8 cellular contexts compared by ENCODE assay signal in the genomic region with DNA sequence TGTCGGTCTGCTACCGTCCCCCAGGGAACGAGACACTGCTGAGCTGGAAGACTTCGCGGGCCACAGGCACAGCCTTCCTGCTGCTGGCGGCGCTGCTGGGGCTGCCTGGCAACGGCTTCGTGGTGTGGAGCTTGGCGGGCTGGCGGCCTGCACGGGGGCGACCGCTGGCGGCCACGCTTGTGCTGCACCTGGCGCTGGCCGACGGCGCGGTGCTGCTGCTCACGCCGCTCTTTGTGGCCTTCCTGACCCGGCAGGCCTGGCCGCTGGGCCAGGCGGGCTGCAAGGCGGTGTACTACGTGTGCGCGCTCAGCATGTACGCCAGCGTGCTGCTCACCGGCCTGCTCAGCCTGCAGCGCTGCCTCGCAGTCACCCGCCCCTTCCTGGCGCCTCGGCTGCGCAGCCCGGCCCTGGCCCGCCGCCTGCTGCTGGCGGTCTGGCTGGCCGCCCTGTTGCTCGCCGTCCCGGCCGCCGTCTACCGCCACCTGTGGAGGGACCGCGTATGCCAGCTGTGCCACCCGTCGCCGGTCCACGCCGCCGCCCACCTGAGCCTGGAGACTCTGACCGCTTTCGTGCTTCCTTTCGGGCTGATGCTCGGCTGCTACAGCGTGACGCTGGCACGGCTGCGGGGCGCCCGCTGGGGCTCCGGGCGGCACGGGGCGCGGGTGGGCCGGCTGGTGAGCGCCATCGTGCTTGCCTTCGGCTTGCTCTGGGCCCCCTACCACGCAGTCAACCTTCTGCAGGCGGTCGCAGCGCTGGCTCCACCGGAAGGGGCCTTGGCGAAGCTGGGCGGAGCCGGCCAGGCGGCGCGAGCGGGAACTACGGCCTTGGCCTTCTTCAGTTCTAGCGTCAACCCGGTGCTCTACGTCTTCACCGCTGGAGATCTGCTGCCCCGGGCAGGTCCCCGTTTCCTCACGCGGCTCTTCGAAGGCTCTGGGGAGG. TPM values are rescaled to one million over a fixed set of nuclear protein-coding genes. Genes with fewer than 3 reads are reported as not detected.
DNase-seq lines count a peak whose midpoint lies in the region; ATAC-seq, FAIRE-seq and TF ChIP-seq lines count a peak whose summit lies in the region.

A gene with protein sequence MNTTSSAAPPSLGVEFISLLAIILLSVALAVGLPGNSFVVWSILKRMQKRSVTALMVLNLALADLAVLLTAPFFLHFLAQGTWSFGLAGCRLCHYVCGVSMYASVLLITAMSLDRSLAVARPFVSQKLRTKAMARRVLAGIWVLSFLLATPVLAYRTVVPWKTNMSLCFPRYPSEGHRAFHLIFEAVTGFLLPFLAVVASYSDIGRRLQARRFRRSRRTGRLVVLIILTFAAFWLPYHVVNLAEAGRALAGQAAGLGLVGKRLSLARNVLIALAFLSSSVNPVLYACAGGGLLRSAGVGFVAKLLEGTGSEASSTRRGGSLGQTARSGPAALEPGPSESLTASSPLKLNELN (plus strand): TSS at position 837 of the 939 bp plus-strand sequence. CDS start 4,150 bp downstream, outside the sequence.

- SMC1A ChIA-PET in GM12878 (lab: Charles Lee; ENCODE audit: uncharacterized antibody, unreplicated experiment): interaction anchor here (0.6 to 1.6 kb wide), 8 partner anchors 8 to 120 kb away, joined by 3 to 7 read pairs (median 3); a partner anchor contains a TSS

- 2% methylated on average over 96 of the region's 99 CpGs for WGBS in GM12878 (ENCODE audit: insufficient coverage, insufficient replicate concordance, low lambda C conversion rate, missing lambda C conversion rate)

- FAIRE-seq in GM12878 (lab: Jason Lieb, UNC) (peak; percentile 49), kidney (lab: Jason Lieb, UNC) (no peak)

- TF ChIP-seq EP300 in GM12878 (IDR thresholded peaks at IDR 0.05; ENCODE audit: borderline replicate concordance in 1 of 2, control insufficient read depth in 1 of 2, low read depth in 2 of 2, low read length in 2 of 2): no peak

- intact Hi-C loops in GM12878 (cut with micrococcal nuclease; ENCODE audit: unreplicated experiment): no loop called here
- intact Hi-C loops in kidney (cut with DNase I): no loop called here

- no peaks in the 10 kb centered on the region for H3K9me3 ChIP-seq in GM12878 (replicated peaks; ENCODE audit: control insufficient read depth, insufficient read depth, low read length)
- no peaks in the 10 kb centered on the region for H3K9me3 ChIP-seq in kidney (ENCODE audit: control insufficient read depth in 1 of 2, low read length in 2 of 2)

- in situ Hi-C loops in GM12878 (cut with MboI): no loop called here

- TF ChIP-seq CTCF in AG10803 (conservative IDR thresholded peaks at IDR 0.05; ENCODE audit: low read length) (no peak; the same call in 1 of the 2 replicates), GM12878 (IDR thresholded peaks at IDR 0.05 in 2 of 3, conservative IDR thresholded peaks at IDR 0.05 in 1 of 3; ENCODE audit: control insufficient read depth in 2 of 3, extremely low read depth in 1 of 3, insufficient read depth in 1 of 3, low read depth in 3 of 3, low read length in 3 of 3) (peak; percentile 10 to 40 (median 29); a peak in 3 of 6 replicates), kidney (IDR thresholded peaks at IDR 0.05; ENCODE audit: borderline replicate concordance, extremely low read depth, insufficient read depth) (peak; percentile 7)

- no peaks in the 10 kb centered on the region for H4K20me1 ChIP-seq in GM12878 (ENCODE audit: control insufficient read depth, insufficient read depth)

- H3K9ac ChIP-seq in GM12878 (ENCODE audit: control insufficient read depth, insufficient read depth, low read length): no peak within 1 kb of the TSS; the same call in 1 of the 2 replicates
- peak within 1 kb of the TSS in 1 of 2 donors; percentile 30 for H3K9ac ChIP-seq in kidney (ENCODE audit: low read length in 2 of 2)

- ATAC-seq in GM19023 (IDR thresholded peaks at IDR 0.05; ENCODE audit: unreplicated experiment): peak; percentile 69
- peak; percentile 53 for ATAC-seq in HG03196 (IDR thresholded peaks at IDR 0.05; ENCODE audit: unreplicated experiment)
- peak; percentile 75 for ATAC-seq in GM12878

- POLR2A ChIA-PET in GM12878 (lab: Charles Lee): interaction anchor here (0.6 to 1.2 kb wide), 4 partner anchors 15 to 121 kb away, joined by 3 read pairs; a partner anchor contains a TSS

- H3K4me1 ChIP-seq in GM12878 (ENCODE audit: control insufficient read depth, insufficient read depth, low read length) (peaks cover 37% of the 10 kb centered on the region), kidney (ENCODE audit: control insufficient read depth in 1 of 2, insufficient read depth in 1 of 2, low read depth in 1 of 2, low read length in 2 of 2) (peaks cover 38 to 46% of the 10 kb centered on the region in 2 donors)

- H3K4me2 ChIP-seq in GM12878 (ENCODE audit: control insufficient read depth, insufficient read depth): peak within 1 kb of the TSS; percentile 76

- H3K27ac ChIP-seq in GM12878 (ENCODE audit: control insufficient read depth, insufficient read depth) (peak within 1 kb of the TSS; percentile 45; the same call in 1 of the 2 replicates), kidney (ENCODE audit: low read depth in 2 of 2, low read length in 2 of 2) (peak within 1 kb of the TSS; percentile 68 to 72)

- no peak for TF ChIP-seq RAD21 in GM12878 (IDR thresholded peaks at IDR 0.05; ENCODE audit: insufficient read depth, low read depth, low read length)

- H3K4me3 ChIP-seq in AG10803 (ENCODE audit: low read length) (peak within 1 kb of the TSS; percentile 29), GM12878 (peak within 1 kb of the TSS; percentile 47), kidney (ENCODE audit: low read length in 2 of 2) (peak within 1 kb of the TSS; percentile 18 to 49)

- CTCF ChIA-PET in GM12878 (lab: Yijun Ruan, JAX): interaction anchor here (0.7 to 7.9 kb wide), 18 partner anchors 8 to 255 kb away, joined by 3 to 149 read pairs (median 4); a partner anchor contains a TSS

- H3K79me2 ChIP-seq in GM12878 (ENCODE audit: control insufficient read depth, insufficient read depth, low read length): no peaks in the 10 kb centered on the region

- H2AFZ ChIP-seq in GM12878 (ENCODE audit: control insufficient read depth, low read depth, low read length): peak within 1 kb of the TSS; percentile 48

- no TSS peak for BruUV-seq in GM12878 (replicated peaks; lab: Mats Ljungman, UMichigan)

- peak; percentile 71 for DNase-seq in AG10803 (ENCODE audit: low read depth)
- DNase-seq in T-helper 2 cell: peak; percentile 38 to 87 (median 59)
- DNase-seq in GM12878 (ENCODE audit: low read depth, low spot score): no peak
- peak; percentile 94 for DNase-seq in kidney
- DNase-seq in stimulated activated CD4-positive, alpha-beta T cell treated with anti-CD3 and anti-CD28 coated beads, Interleukin-2, amount 100 ng/mL, for 4 hours (ENCODE audit: low read depth): peak; percentile 40
- DNase-seq in NCI-H226: no peak

- peaks cover 5 to 9% of the 10 kb centered on the region in 2 experiments; a peak in 3 of 4 replicates for H3K36me3 ChIP-seq in GM12878 (ENCODE audit: control insufficient read depth in 2 of 2, insufficient read depth in 2 of 2, low read length in 1 of 2)
- peaks cover 7 to 10% of the 10 kb centered on the region in 2 donors for H3K36me3 ChIP-seq in kidney (ENCODE audit: control insufficient read depth in 1 of 2, insufficient read depth in 2 of 2, low read length in 2 of 2)

- TF ChIP-seq POLR2A in GM12878 (IDR thresholded peaks at IDR 0.05; ENCODE audit: low read depth, low read length): peak; percentile 54; the same call in 1 of the 2 replicates

- RAD21 ChIA-PET in GM12878 (lab: Charles Lee; ENCODE audit: unreplicated experiment): interaction anchor here (0.6 to 1.9 kb wide), 8 partner anchors 14 to 121 kb away, joined by 3 to 9 read pairs (median 3); a partner anchor contains a TSS

- no peaks in the 10 kb centered on the region for H3K27me3 ChIP-seq in GM12878 (replicated peaks in 1 of 2; ENCODE audit: control insufficient read depth in 2 of 2, insufficient read depth in 2 of 2, low read length in 1 of 2)

TF ChIP-seq in GM12878, 131 proteins besides CTCF, POLR2A, EP300 and RAD21 (continues in another document):
- TF ChIP-seq IRF4 (IDR thresholded peaks at IDR 0.05; ENCODE audit: low read depth, low read length) (no peak), SMARCA5 (IDR thresholded peaks at IDR 0.05) (no peak), TCF3 (IDR thresholded peaks at IDR 0.05; ENCODE audit: borderline replicate concordance, insufficient read depth, low read depth, low read length) (peak; percentile 68; the same call in 1 of the 2 replicates), MYC (IDR thresholded peaks at IDR 0.05; ENCODE audit: insufficient read depth, insufficient read length, insufficient replicate concordance, low read length, severe bottlenecking) (peak; percentile 46), SIN3A (IDR thresholded peaks at IDR 0.05; ENCODE audit: low read depth, low read length) (peak; percentile 52; the same call in 1 of the 2 replicates)
- TF ChIP-seq, protein P1, sequence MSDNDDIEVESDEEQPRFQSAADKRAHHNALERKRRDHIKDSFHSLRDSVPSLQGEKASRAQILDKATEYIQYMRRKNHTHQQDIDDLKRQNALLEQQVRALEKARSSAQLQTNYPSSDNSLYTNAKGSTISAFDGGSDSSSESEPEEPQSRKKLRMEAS (IDR thresholded peaks at IDR 0.05; ENCODE audit: low read depth, low read length): 0 out of 2 replicates have a peak, but pooled peaks have one; percentile 41

RNA-seq across cellular contexts. Expression of the gene that starts here (rescaled TPM):
- total RNA-seq in GM12878 (2013; cell fraction: nucleolus; rRNA removed): 13.4 and 13.7 TPM in 2 replicates
- total RNA-seq in GM12878 (2014; rRNA removed): 4.9 and 10.8 TPM in 2 replicates
- total RNA-seq in GM12878 (2014; rRNA removed; fragmentation: Illumina TruSeq; extraction: Trizol): 2.9 and 3.1 TPM in 2 replicates
- total RNA-seq in GM12878 (2021): 6.8 and 9.2 TPM in 2 replicates
- 3.4 TPM for polyA plus RNA-seq in GM12878 (2011; ENCODE audit: low read depth)
- 3.9 and 4.8 TPM in 2 replicates for polyA plus RNA-seq in GM12878 (2011; rRNA removed)
- polyA plus RNA-seq in GM12878 (2011; cell fraction: cytosol; rRNA removed): 2.9 and 6.0 TPM in 2 replicates
- 77.6 and 82.4 TPM in 2 replicates for polyA plus RNA-seq in GM12878 (2011; cell fraction: nucleus; rRNA removed)
- polyA plus RNA-seq in GM12878 (2012): 6.1 and 6.6 TPM in 2 replicates
- 7.8 and 10.6 TPM in 2 replicates for polyA plus RNA-seq in GM12878 (2014; fragmentation: Illumina TruSeq; extraction: Trizol)
- polyA plus RNA-seq in GM12878 (2014; fragmentation: Nextera tagmentation; extraction: Ambion mirVana): 1 to 10 TPM; 1.2 to 1.7 TPM
- polyA plus RNA-seq in GM12878 (2014; rRNA removed): 14.0 and 18.3 TPM in 2 replicates
- polyA plus RNA-seq in GM12878 (2016; fragmentation: Nextera tagmentation; extraction: Ambion mirVana): 1 to 10 TPM; 3.1 to 3.2 TPM
- 2.3 and 5.1 TPM in 2 replicates for polyA minus RNA-seq in GM12878 (2011; rRNA and poly(A)+ RNA removed)
- polyA minus RNA-seq in GM12878 (2011; cell fraction: cytosol; rRNA and poly(A)+ RNA removed): 1.6 and 2.1 TPM in 2 replicates
- 7.6 and 11.2 TPM in 2 replicates for polyA minus RNA-seq in GM12878 (2011; cell fraction: nucleus; rRNA and poly(A)+ RNA removed)
- total RNA-seq in kidney: 9.3 TPM
- 4.6 TPM for polyA plus RNA-seq in kidney (ENCODE audit: insufficient read depth, low read depth, low replicate concordance)

Comparison
In these comparisons a context has a peak if more than half of its experiments do, and no peak if none do; other contexts are left out.
1. DNase-seq: peak in AG10803 (single experiment), T-helper 2 cell (5 of 5), kidney (single experiment) and stimulated activated CD4-positive, alpha-beta T cell treated with anti-CD3 and anti-CD28 coated beads, Interleukin-2, amount 100 ng/mL, for 4 hours (single experiment); none in GM12878 (single experiment) and NCI-H226 (single experiment).
2. Peak in every context shown above with its lines, with median percentiles within 50 percentile points of each other: H3K4me3 ChIP-seq and ATAC-seq.